14 cellular contexts compared by ENCODE assay signal in genomic region chr3:47715928-47716327, GRCh38.
DNase-seq lines count a peak whose midpoint lies in the region; ATAC-seq and TF ChIP-seq lines count a peak whose summit lies in the region.
"Had no signal": no experiment of that assay in that cellular context is flagged by ENCODE, and none has a peak within 500 bp of the region (broad histone marks: within the 10 kb centered on the region; RNA-seq: fewer than 3 reads in every experiment).

No MANE protein-coding gene starts in this region.

- H3K27ac Mint-ChIP-seq in stimulated activated naive CD8-positive, alpha-beta T cell treated with anti-CD3 and anti-CD28 coated beads, Interleukin-15, Interleukin-2, amounts not matched to agents 100 ng/mL and 50 ng/mL, for 24 hours = peak overlapping the region; percentile 81
- peak overlapping the region; percentile 69 for H3K27ac Mint-ChIP-seq in WTC11
- H3K27ac Mint-ChIP-seq: activated CD4-positive, alpha-beta memory T cell treated with anti-CD3 and anti-CD28 coated beads, Interleukin-2, amount 10 ng/mL, durations not matched to agents 7 days and 5 days; B cell had no signal

- TF ChIP-seq EP300 in upper lobe of left lung (IDR thresholded peaks at IDR 0.05) = no peak

- H2BK5ac ChIP-seq in mesendoderm (ENCODE audit: low read length) = no peak overlapping the region

- H3K18ac ChIP-seq in mesendoderm (ENCODE audit: low read length) = no peak overlapping the region

- no peaks in the 10 kb centered on the region for H3K9me3 Mint-ChIP-seq in stimulated activated naive CD8-positive, alpha-beta T cell treated with anti-CD3 and anti-CD28 coated beads, Interleukin-15, Interleukin-2, amounts not matched to agents 100 ng/mL and 50 ng/mL, for 24 hours
- no peaks in the 10 kb centered on the region for H3K9me3 Mint-ChIP-seq in WTC11
- H3K9me3 Mint-ChIP-seq: activated CD4-positive, alpha-beta memory T cell treated with anti-CD3 and anti-CD28 coated beads, Interleukin-2, amount 10 ng/mL, durations not matched to agents 7 days and 5 days had no signal

- H3K4me3 ChIP-seq in fibroblast of lung (replicated peaks in 1 of 4; ENCODE audit: control extremely low read depth in 1 of 4, insufficient read depth in 1 of 4, low read depth in 3 of 4, low read length in 4 of 4) (no peak overlapping the region), upper lobe of left lung (no peak overlapping the region), mesendoderm (ENCODE audit: low read length) (no peak overlapping the region)
- H3K4me3 ChIP-seq: SJCRH30 had no signal

- H3K4me3 Mint-ChIP-seq in stimulated activated naive CD8-positive, alpha-beta T cell treated with anti-CD3 and anti-CD28 coated beads, Interleukin-15, Interleukin-2, amounts not matched to agents 100 ng/mL and 50 ng/mL, for 24 hours = no peak overlapping the region
- no peak overlapping the region for H3K4me3 Mint-ChIP-seq in WTC11
- H3K4me3 Mint-ChIP-seq: activated CD4-positive, alpha-beta memory T cell treated with anti-CD3 and anti-CD28 coated beads, Interleukin-2, amount 10 ng/mL, durations not matched to agents 7 days and 5 days; B cell had no signal

- H2BK120ac ChIP-seq in mesendoderm (ENCODE audit: low read depth, low read length) = no peak overlapping the region

- H3K4me2 ChIP-seq in fibroblast of lung (ENCODE audit: extremely low read depth, insufficient read depth, low read length) = no peak overlapping the region
- no peak overlapping the region for H3K4me2 ChIP-seq in mesendoderm (ENCODE audit: low read length)
- H3K4me2 ChIP-seq: KMS-11 had no signal

- no peaks in the 10 kb centered on the region for H4K20me1 ChIP-seq in fibroblast of lung (ENCODE audit: control insufficient read depth, extremely low read depth, insufficient read depth, low read length)

- H3K79me2 ChIP-seq in fibroblast of lung (ENCODE audit: control insufficient read depth, insufficient read depth, low read length) (no peaks in the 10 kb centered on the region), mesendoderm (ENCODE audit: control insufficient read depth, insufficient read depth, low read length) (no peaks in the 10 kb centered on the region)

- no peak overlapping the region for H3K56ac ChIP-seq in mesendoderm (ENCODE audit: low read length)

- no peak overlapping the region for H4K8ac ChIP-seq in mesendoderm (ENCODE audit: low read depth, low read length)

- no peak overlapping the region for H3K9ac ChIP-seq in fibroblast of lung (ENCODE audit: insufficient read depth, low read length)
- H3K9ac ChIP-seq in mesendoderm (ENCODE audit: low read length) = no peak overlapping the region
- H3K9ac ChIP-seq: KMS-11 had no signal

- DNase-seq in stimulated activated naive CD8-positive, alpha-beta T cell treated with anti-CD3 and anti-CD28 coated beads, Interleukin-15, Interleukin-2, amounts not matched to agents 100 U/mL and 50 U/mL, for 24 hours = no peak
- no peak for DNase-seq in WTC11 (ENCODE audit: low spot score)
- peak; percentile 49 to 65 for DNase-seq in fibroblast of lung (ENCODE audit: low read depth in 2 of 2)
- no peak for DNase-seq in upper lobe of left lung
- no peak for DNase-seq in stimulated activated CD4-positive, alpha-beta T cell treated with anti-CD3 and anti-CD28 coated beads, Interleukin-1b, Interleukin-23, amount 100 ng/mL, for 48 hours
- DNase-seq in HPDE6-E6E7 (ENCODE audit: extremely low spot score) = no peak
- no peak for DNase-seq in mesendoderm
- DNase-seq: activated CD4-positive, alpha-beta memory T cell treated with anti-CD3 and anti-CD28 coated beads, Interleukin-2, amount 10 ng/mL, durations not matched to agents 7 days and 5 days; hypothalamus; NCI-H2171; SJCRH30 had no signal

- peaks cover 4% of the 10 kb centered on the region for H3K4me1 ChIP-seq in fibroblast of lung (ENCODE audit: control insufficient read depth, extremely low read depth, insufficient read depth, low read length)
- no peaks in the 10 kb centered on the region for H3K4me1 ChIP-seq in upper lobe of left lung
- H3K4me1 ChIP-seq in mesendoderm (ENCODE audit: control insufficient read depth, low read depth, low read length) = no peaks in the 10 kb centered on the region
- H3K4me1 ChIP-seq: SJCRH30 had no signal

- no peaks in the 10 kb centered on the region for H3K36me3 ChIP-seq in fibroblast of lung (ENCODE audit: control insufficient read depth, insufficient read depth, low read length)
- peaks cover 0 to 72% (median 31%) of the 10 kb centered on the region in 4 donors for H3K36me3 ChIP-seq in upper lobe of left lung
- H3K36me3 ChIP-seq in mesendoderm (ENCODE audit: control insufficient read depth, insufficient read depth, low read length) = peaks cover 2% of the 10 kb centered on the region

- TF ChIP-seq CTCF in WTC11 (IDR thresholded peaks at IDR 0.05) (no peak), fibroblast of lung (conservative IDR thresholded peaks at IDR 0.05 in 1 of 2, IDR thresholded peaks at IDR 0.05 in 1 of 2; ENCODE audit: low read depth in 1 of 2, low read length in 2 of 2) (no peak), upper lobe of left lung (IDR thresholded peaks at IDR 0.05) (no peak)

- H3K27me3 ChIP-seq in fibroblast of lung (ENCODE audit: control insufficient read depth, insufficient read depth, low read length) (no peaks in the 10 kb centered on the region), upper lobe of left lung (no peaks in the 10 kb centered on the region), mesendoderm (ENCODE audit: insufficient read depth, low read length, poor library complexity) (no peaks in the 10 kb centered on the region)
- H3K27me3 ChIP-seq: SJCRH30 had no signal

- no peak overlapping the region for H3K23ac ChIP-seq in mesendoderm (ENCODE audit: low read length)

- H3K79me1 ChIP-seq in mesendoderm (ENCODE audit: low read length) = peaks cover 8% of the 10 kb centered on the region

- no peak for ATAC-seq in stimulated activated naive CD8-positive, alpha-beta T cell treated with anti-CD3 and anti-CD28 coated beads, Interleukin-15, Interleukin-2, amounts not matched to agents 100 U/mL and 50 U/mL, for 24 hours
- ATAC-seq in WTC11 = no peak
- no peak for ATAC-seq in upper lobe of left lung (ENCODE audit: low FRiP score in 2 of 2)

- H3K27me3 Mint-ChIP-seq in stimulated activated naive CD8-positive, alpha-beta T cell treated with anti-CD3 and anti-CD28 coated beads, Interleukin-15, Interleukin-2, amounts not matched to agents 100 ng/mL and 50 ng/mL, for 24 hours = no peaks in the 10 kb centered on the region
- no peaks in the 10 kb centered on the region for H3K27me3 Mint-ChIP-seq in WTC11 (ENCODE audit: low read depth)
- H3K27me3 Mint-ChIP-seq: activated CD4-positive, alpha-beta memory T cell treated with anti-CD3 and anti-CD28 coated beads, Interleukin-2, amount 10 ng/mL, durations not matched to agents 7 days and 5 days; B cell had no signal

- H3K9me3 ChIP-seq in fibroblast of lung (ENCODE audit: control insufficient read depth, insufficient read depth, low read depth, low read length) (no peaks in the 10 kb centered on the region), upper lobe of left lung (no peaks in the 10 kb centered on the region)
- H3K9me3 ChIP-seq: SJCRH30 had no signal

- H3K4me1 Mint-ChIP-seq in stimulated activated naive CD8-positive, alpha-beta T cell treated with anti-CD3 and anti-CD28 coated beads, Interleukin-15, Interleukin-2, amounts not matched to agents 100 ng/mL and 50 ng/mL, for 24 hours (ENCODE audit: low read depth) = peaks cover 18% of the 10 kb centered on the region
- H3K4me1 Mint-ChIP-seq in WTC11 = no peaks in the 10 kb centered on the region
- H3K4me1 Mint-ChIP-seq: B cell had no signal

- peaks cover 66% of the 10 kb centered on the region for H3K36me3 Mint-ChIP-seq in stimulated activated naive CD8-positive, alpha-beta T cell treated with anti-CD3 and anti-CD28 coated beads, Interleukin-15, Interleukin-2, amounts not matched to agents 100 ng/mL and 50 ng/mL, for 24 hours (ENCODE audit: low read depth)
- H3K36me3 Mint-ChIP-seq in WTC11 = peaks cover 62% of the 10 kb centered on the region

- no peak overlapping the region for H3K4ac ChIP-seq in mesendoderm (ENCODE audit: low read depth, low read length)

- POLR2A ChIA-PET in WTC11 (lab: Charles Lee) = no interaction called here

- H3K27ac ChIP-seq in fibroblast of lung (ENCODE audit: insufficient read depth, low read length) (peak overlapping the region; percentile 19), upper lobe of left lung (no peak overlapping the region), mesendoderm (ENCODE audit: low read depth, low read length) (no peak overlapping the region)
- H3K27ac ChIP-seq: KMS-11, SJCRH30 had no signal

- H2BK15ac ChIP-seq in mesendoderm (replicated peaks; ENCODE audit: low read depth) = no peak overlapping the region

- no peak overlapping the region for H2AK5ac ChIP-seq in mesendoderm (ENCODE audit: low read length)

- 87 to 95% methylated on average over 4 of the region's 4 CpGs for WGBS in upper lobe of left lung, 2 donors
- no CpG with 5 or more reads among the region's 4 CpGs for WGBS in mesendoderm (ENCODE audit: extremely low coverage, insufficient coverage, low lambda C conversion rate)

- no peak overlapping the region for H2AFZ ChIP-seq in fibroblast of lung (ENCODE audit: low read length)

- CTCF ChIA-PET in WTC11 (lab: Charles Lee) = no interaction called here

- TF ChIP-seq POLR2A in upper lobe of left lung (IDR thresholded peaks at IDR 0.05) = no peak

- H4K5ac ChIP-seq in mesendoderm (ENCODE audit: low read length) = no peak overlapping the region

TF ChIP-seq in WTC11, 78 proteins besides CTCF, POLR2A, EP300 and RAD21:
- no peak for TF ChIP-seq FOXP1 (CRISPR knock-in tag; IDR thresholded peaks at IDR 0.05; ENCODE audit: borderline replicate concordance)

Comparison
In these comparisons a context has a peak if more than half of its experiments do, and no peak if none do; other contexts are left out.
1. DNase-seq: peak in fibroblast of lung (2 of 2); none in stimulated activated naive CD8-positive, alpha-beta T cell treated with anti-CD3 and anti-CD28 coated beads, Interleukin-15, Interleukin-2, amounts not matched to agents 100 U/mL and 50 U/mL, for 24 hours (single experiment), WTC11 (single experiment), upper lobe of left lung (0 of 2), stimulated activated CD4-positive, alpha-beta T cell treated with anti-CD3 and anti-CD28 coated beads, Interleukin-1b, Interleukin-23, amount 100 ng/mL, for 48 hours (single experiment), HPDE6-E6E7 (single experiment) and mesendoderm (single experiment).